In the genomic region with DNA sequence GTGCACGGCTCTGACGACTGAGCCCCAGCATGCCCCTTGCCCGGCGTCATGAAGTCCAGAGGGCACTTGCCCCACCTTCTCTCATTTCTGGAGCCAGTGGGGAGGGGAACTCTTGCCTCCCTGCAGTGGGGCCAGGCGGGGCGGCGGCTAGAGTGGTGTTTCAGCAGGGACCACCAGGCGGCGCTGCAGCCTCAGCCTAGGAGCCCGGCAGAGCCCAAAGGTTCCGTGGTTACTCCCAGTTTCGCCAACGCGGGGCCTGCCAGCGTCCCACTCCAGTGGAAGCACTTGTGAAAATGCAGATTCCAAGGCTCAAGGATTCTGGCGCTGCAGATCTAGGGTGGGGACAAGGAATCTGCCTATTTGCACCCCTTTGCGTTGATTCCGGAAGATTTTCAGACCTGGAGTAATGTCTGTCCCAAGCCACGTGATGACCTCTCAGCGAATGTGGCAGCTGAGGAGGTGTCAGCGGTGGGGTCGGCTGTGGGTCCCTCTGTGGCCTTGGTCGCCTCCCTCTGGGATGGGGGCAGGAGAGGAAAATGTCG, we compare ENCODE assay signal across 8 cellular contexts. TPM values are rescaled to one million over a fixed set of nuclear protein-coding genes. Genes with fewer than 3 reads are reported as not detected.
A peak's percentile ranks its signal among the peaks of the same experiment; 100 is the strongest.
DNase-seq lines count a peak whose midpoint lies in the region; ATAC-seq and TF ChIP-seq lines count a peak whose summit lies in the region.

No MANE protein-coding gene starts in this region.

- H3K4me1 ChIP-seq in effector memory CD4-positive, alpha-beta T cell (ENCODE audit: control insufficient read depth, insufficient read depth, low read length, poor library complexity, severe bottlenecking), result peaks cover 13% of the 10 kb centered on the region
- peaks cover 24% of the 10 kb centered on the region for H3K4me1 ChIP-seq in lower lobe of right lung

- ATAC-seq in lower lobe of right lung (peak; percentile 81 to 85), HG02885 (IDR thresholded peaks at IDR 0.05; ENCODE audit: poor library complexity, unreplicated experiment) (no peak)

- H3K4me3 ChIP-seq in H7 (ENCODE audit: insufficient read depth, low read depth, low read length) (peak overlapping the region; percentile 32), lower lobe of right lung (no peak overlapping the region)
- no peak overlapping the region for H3K4me3 ChIP-seq in effector memory CD4-positive, alpha-beta T cell (ENCODE audit: insufficient read depth, low read depth, low read length, poor library complexity, severe bottlenecking)

- no peaks in the 10 kb centered on the region; the same call in none of the 2 replicates for H3K27me3 ChIP-seq in H7 (ENCODE audit: control insufficient read depth, insufficient read depth, low read length)
- H3K27me3 ChIP-seq in effector memory CD4-positive, alpha-beta T cell (replicated peaks; ENCODE audit: control insufficient read depth, insufficient read depth, low read length, poor library complexity, severe bottlenecking), result no peaks in the 10 kb centered on the region
- no peaks in the 10 kb centered on the region for H3K27me3 ChIP-seq in lower lobe of right lung (ENCODE audit: low read depth)

- no peaks in the 10 kb centered on the region for H3K9me3 ChIP-seq in effector memory CD4-positive, alpha-beta T cell (ENCODE audit: control insufficient read depth, low read length)
- H3K9me3 ChIP-seq in lower lobe of right lung, result no peaks in the 10 kb centered on the region

- peak; percentile 96 for TF ChIP-seq CTCF in lower lobe of right lung (IDR thresholded peaks at IDR 0.05)

- intact Hi-C loops in lower lobe of right lung (cut with DNase I), result loop anchor here (10.0 kb wide), 1 partner anchor 284 kb away; no protein-coding TSS in a partner anchor

- no peak overlapping the region for H3K27ac ChIP-seq in effector memory CD4-positive, alpha-beta T cell (ENCODE audit: insufficient read depth, low read length, poor library complexity, severe bottlenecking)
- no peak overlapping the region for H3K27ac ChIP-seq in lower lobe of right lung

- DNase-seq in CD1c-positive myeloid dendritic cell (ENCODE audit: extremely low spot score) (peak; percentile 65), H7 (peak; percentile 96), NCI-H345 (lab: John Stamatoyannopoulos, UW) (peak; percentile 74), lower lobe of right lung (peak; percentile 81)
- peak; percentile 71 to 75 for DNase-seq in activated CD4-positive, alpha-beta T cell treated with anti-CD3 and anti-CD28 coated beads, Interleukin-2, amount 50 U/mL, for 48 hours
- DNase-seq in effector memory CD4-positive, alpha-beta T cell, result peak; percentile 33 to 56 (median 50)
- peak; percentile 78 for DNase-seq in stimulated activated CD8-positive, alpha-beta memory T cell treated with anti-CD3 and anti-CD28 coated beads, Interleukin-4, amount 100 ng/mL, for 48 hours

- H3K36me3 ChIP-seq in H7 (replicated peaks; ENCODE audit: control insufficient read depth, insufficient read depth, low read length) (no peaks in the 10 kb centered on the region), lower lobe of right lung (peaks cover 33% of the 10 kb centered on the region)
- H3K36me3 ChIP-seq in effector memory CD4-positive, alpha-beta T cell (ENCODE audit: control insufficient read depth, insufficient read depth, low read length), result peaks cover 31% of the 10 kb centered on the region

RNA-seq across cellular contexts. Expression of a gene that starts 55.7 kb away (rescaled TPM):
- 1.3 and 2.5 TPM in 2 replicates for total RNA-seq in H7 (2014; rRNA removed; shearing (Covaris generic))
- total RNA-seq in lower lobe of right lung, result 129 TPM

Comparison
In these comparisons a context has a peak if more than half of its experiments do, and no peak if none do; other contexts are left out.
1. RNA of a gene that starts 55.7 kb away (total RNA-seq): 129 TPM in lower lobe of right lung (single experiment); 1.3 to 2.5 TPM in H7; every median in the first group is over 10 times any median in the second.
2. Peak in every context shown above with its lines, with median percentiles within 50 percentile points of each other: DNase-seq.